In the genomic region with DNA sequence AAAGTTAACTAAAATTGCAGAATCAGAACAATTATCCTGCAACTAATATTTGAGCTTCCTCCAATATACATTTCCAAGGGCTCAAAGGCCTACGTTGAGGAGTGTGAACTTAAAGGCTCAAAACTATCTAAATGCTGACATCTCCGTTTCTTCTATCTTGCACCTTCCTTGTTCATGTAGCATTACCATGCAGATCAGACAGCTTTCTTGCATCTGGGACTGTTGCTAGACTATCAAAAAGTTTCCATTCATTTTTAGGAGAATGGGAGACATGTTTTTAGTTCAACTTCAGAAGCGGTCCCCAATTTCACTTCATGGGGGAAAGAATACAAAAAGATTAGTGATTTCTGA, we compare ENCODE assay signal across 15 cellular contexts. TPM values are rescaled to one million over a fixed set of nuclear protein-coding genes. Genes with fewer than 3 reads are reported as not detected.
"Had no signal": no experiment of that assay in that cellular context is flagged by ENCODE, and none has a peak within 500 bp of the region (broad histone marks: within the 10 kb centered on the region; RNA-seq: fewer than 3 reads in every experiment).

No MANE protein-coding gene starts in this region.

- H3K27me3 ChIP-seq: tibial nerve had no signal

- H3K4me3 ChIP-seq: tibial nerve had no signal

- H3K4me1 ChIP-seq: tibial nerve had no signal

- DNase-seq: activated CD4-positive, alpha-beta T cell treated with anti-CD3 and anti-CD28 coated beads for 4 hours; activated naive CD4-positive, alpha-beta T cell treated with Interleukin-2 at 50 U/mL for 16 hours; activated naive CD8-positive, alpha-beta T cell treated with anti-CD3 and anti-CD28 coated beads, Interleukin-2, amount 50 U/mL, for 24 hours; caudate nucleus; cortex of kidney; effector memory CD8-positive, alpha-beta T cell; erythroblast; hypothalamus; nephron progenitor cell; small intestine; T-cell; T1000 had no signal

- ATAC-seq: activated naive CD8-positive, alpha-beta T cell treated with anti-CD3 and anti-CD28 coated beads, Interleukin-2, amount 50 U/mL, for 24 hours; effector memory CD8-positive, alpha-beta T cell; T-cell had no signal

- H3K27ac ChIP-seq: tibial nerve had no signal

- H3K9me3 ChIP-seq: tibial nerve had no signal

RNA-seq across cellular contexts. Expression of a gene that starts 2.9 kb away (rescaled TPM):
- total RNA-seq: activated T-helper 1 cell treated with anti-CD3 and anti-CD28 coated beads, Interleukin-12 subunit alpha, Interleukin-12 subunit beta, Interleukin-2, Interleukin-4 antibody, amounts not matched to agents 30 ng/mL and 10 ng/mL and 1 ng/mL, durations not matched to agents 14 hours and 24 hours and 36 hours; SK-MEL-5; T-cell; tibial nerve had no signal
